ENCODE assay signal across 1 cellular context in genomic region chr12:57528831-57529555, GRCh38.
TF ChIP-seq lines count a peak whose summit lies in the region.

No MANE protein-coding gene starts in this region.

TF ChIP-seq in HEK293, 187 proteins besides CTCF, POLR2A, EP300 and RAD21 (continued from another document):
- TF ChIP-seq ZNF600 (tag by site-specific recombination; IDR thresholded peaks at IDR 0.05), result peak; percentile 73
